18 cellular contexts compared by ENCODE assay signal in the genomic region with DNA sequence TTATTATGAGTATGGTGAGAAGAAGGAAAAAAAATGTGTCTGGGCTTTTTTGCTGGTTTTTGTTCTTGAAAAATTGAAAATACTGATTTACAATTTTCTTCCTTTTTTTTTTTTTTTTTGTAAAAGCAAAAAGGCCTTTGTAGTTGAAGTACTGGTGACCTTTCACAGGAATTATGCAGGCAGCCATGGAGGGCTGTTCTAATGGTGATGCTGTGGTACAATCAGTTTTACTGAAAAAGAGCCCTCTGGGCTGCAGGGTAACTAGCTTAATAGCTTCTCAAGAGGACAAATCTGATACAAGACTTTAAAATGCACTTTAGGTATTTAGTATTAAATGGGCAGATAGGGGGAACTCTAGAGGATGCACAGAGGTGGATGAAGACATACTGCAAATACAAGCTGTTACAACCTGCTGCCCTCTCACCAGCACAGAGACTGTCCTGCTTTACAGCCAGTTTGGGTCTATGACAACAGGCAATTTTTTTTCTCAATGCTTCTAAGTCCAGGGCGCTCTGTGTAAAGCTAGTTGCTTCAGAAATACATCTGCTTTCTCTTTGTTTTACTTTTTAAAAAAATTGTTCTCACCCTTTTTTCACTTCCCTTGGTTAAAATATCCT.
DNase-seq lines count a peak whose midpoint lies in the region; ATAC-seq and TF ChIP-seq lines count a peak whose summit lies in the region.
"Had no signal": no experiment of that assay in that cellular context is flagged by ENCODE, and none has a peak within 500 bp of the region (broad histone marks: within the 10 kb centered on the region; RNA-seq: fewer than 3 reads in every experiment).

No MANE protein-coding gene starts in this region.

- H3K27ac Mint-ChIP-seq in WTC11 = peak overlapping the region; percentile 83
- H3K27ac Mint-ChIP-seq: CD8-positive, alpha-beta memory T cell had no signal

- H3K9me3 ChIP-seq in HUES48 (ENCODE audit: control insufficient read depth, insufficient read depth, low read length) = no peaks in the 10 kb centered on the region
- H3K9me3 ChIP-seq: BE2C, Caco-2 had no signal

- CTCF ChIA-PET in WTC11 (lab: Charles Lee) = interaction anchor here (0.8 to 2.4 kb wide), 4 partner anchors 40 to 296 kb away, joined by 4 to 24 read pairs (median 4); a partner anchor contains a TSS

- peaks cover 19% of the 10 kb centered on the region for H3K36me3 ChIP-seq in HUES48 (ENCODE audit: control insufficient read depth, insufficient read depth, low read length)
- H3K36me3 ChIP-seq: BE2C had no signal

- H3K27me3 Mint-ChIP-seq in WTC11 (ENCODE audit: low read depth) = no peaks in the 10 kb centered on the region
- H3K27me3 Mint-ChIP-seq: CD4-positive, CD25-positive, alpha-beta regulatory T cell; CD8-positive, alpha-beta memory T cell had no signal

- DNase-seq in NCI-H524 (lab: John Stamatoyannopoulos, UW) = peak; percentile 28 to 85
- DNase-seq in WTC11 (ENCODE audit: low spot score) = no peak
- DNase-seq in retina = peak; percentile 2
- DNase-seq in UCSD-AML1 (lab: John Stamatoyannopoulos, UW; ENCODE audit: unreplicated experiment) = no peak
- DNase-seq: ACHN; BE2C; C1 segment of cervical spinal cord; Caco-2; CD4-positive, CD25-positive, alpha-beta regulatory T cell; CD8-positive, alpha-beta memory T cell; DMS79 treated with DMSO at 0.1 percent for 48 hours; GF-D8; GOT3; H9 had no signal

- TF ChIP-seq CTCF in WTC11 (IDR thresholded peaks at IDR 0.05) = no peak

- H3K4me3 ChIP-seq in HUES48 (ENCODE audit: low read depth, low read length) = no peak overlapping the region

- peaks cover 28% of the 10 kb centered on the region for H3K36me3 Mint-ChIP-seq in WTC11
- H3K36me3 Mint-ChIP-seq: CD4-positive, CD25-positive, alpha-beta regulatory T cell; CD8-positive, alpha-beta memory T cell had no signal

- no peaks in the 10 kb centered on the region for H3K9me3 Mint-ChIP-seq in WTC11
- H3K9me3 Mint-ChIP-seq: H9 had no signal

- H3K4me3 Mint-ChIP-seq in WTC11 = no peak overlapping the region
- H3K4me3 Mint-ChIP-seq: CD4-positive, CD25-positive, alpha-beta regulatory T cell; CD8-positive, alpha-beta memory T cell; H9 had no signal

- ATAC-seq in WTC11 (peak; percentile 65), GM18870 (IDR thresholded peaks at IDR 0.05; ENCODE audit: unreplicated experiment) (no peak), HG02610 (IDR thresholded peaks at IDR 0.05; ENCODE audit: unreplicated experiment) (no peak)

- POLR2A ChIA-PET in WTC11 (lab: Charles Lee) = interaction anchor here (0.7 to 2.4 kb wide), 5 partner anchors 10 to 629 kb away, joined by 3 to 14 read pairs (median 4); no protein-coding TSS in a partner anchor

- H3K27ac ChIP-seq in HUES48 (ENCODE audit: low read depth, low read length) = peak overlapping the region; percentile 43
- H3K27ac ChIP-seq: KMS-11 had no signal

- H3K27me3 ChIP-seq in HUES48 (ENCODE audit: control insufficient read depth, insufficient read depth, low read length) = no peaks in the 10 kb centered on the region
- H3K27me3 ChIP-seq: BE2C had no signal

- H3K9ac ChIP-seq in HUES48 (ENCODE audit: low read depth, low read length) = no peak overlapping the region
- H3K9ac ChIP-seq: KMS-11 had no signal

- H3K4me1 ChIP-seq in HUES48 (ENCODE audit: control insufficient read depth, insufficient read depth, low read length) = peaks cover 33% of the 10 kb centered on the region
- H3K4me1 ChIP-seq: BE2C, Caco-2 had no signal

- H3K4me1 Mint-ChIP-seq in WTC11 = peaks cover 51% of the 10 kb centered on the region
- H3K4me1 Mint-ChIP-seq: CD4-positive, CD25-positive, alpha-beta regulatory T cell; CD8-positive, alpha-beta memory T cell had no signal

TF ChIP-seq in WTC11, 78 proteins besides CTCF, POLR2A, EP300 and RAD21:
- TF ChIP-seq, protein P1, sequence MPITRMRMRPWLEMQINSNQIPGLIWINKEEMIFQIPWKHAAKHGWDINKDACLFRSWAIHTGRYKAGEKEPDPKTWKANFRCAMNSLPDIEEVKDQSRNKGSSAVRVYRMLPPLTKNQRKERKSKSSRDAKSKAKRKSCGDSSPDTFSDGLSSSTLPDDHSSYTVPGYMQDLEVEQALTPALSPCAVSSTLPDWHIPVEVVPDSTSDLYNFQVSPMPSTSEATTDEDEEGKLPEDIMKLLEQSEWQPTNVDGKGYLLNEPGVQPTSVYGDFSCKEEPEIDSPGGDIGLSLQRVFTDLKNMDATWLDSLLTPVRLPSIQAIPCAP (CRISPR knock-in tag; IDR thresholded peaks at IDR 0.05) = no peak
- TF ChIP-seq, protein P2, sequence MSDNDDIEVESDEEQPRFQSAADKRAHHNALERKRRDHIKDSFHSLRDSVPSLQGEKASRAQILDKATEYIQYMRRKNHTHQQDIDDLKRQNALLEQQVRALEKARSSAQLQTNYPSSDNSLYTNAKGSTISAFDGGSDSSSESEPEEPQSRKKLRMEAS (CRISPR knock-in tag; IDR thresholded peaks at IDR 0.05) = no peak
- no peak for TF ChIP-seq CREB1 (CRISPR knock-in tag; IDR thresholded peaks at IDR 0.05)
- no peak for TF ChIP-seq TP53 (CRISPR knock-in tag; IDR thresholded peaks at IDR 0.05)
- TF ChIP-seq, protein P3, sequence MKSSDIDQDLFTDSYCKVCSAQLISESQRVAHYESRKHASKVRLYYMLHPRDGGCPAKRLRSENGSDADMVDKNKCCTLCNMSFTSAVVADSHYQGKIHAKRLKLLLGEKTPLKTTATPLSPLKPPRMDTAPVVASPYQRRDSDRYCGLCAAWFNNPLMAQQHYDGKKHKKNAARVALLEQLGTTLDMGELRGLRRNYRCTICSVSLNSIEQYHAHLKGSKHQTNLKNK (CRISPR knock-in tag; IDR thresholded peaks at IDR 0.05) = no peak
- no peak for TF ChIP-seq GRHL2 (CRISPR knock-in tag; IDR thresholded peaks at IDR 0.05; ENCODE audit: insufficient replicate concordance, severe bottlenecking)

Comparison
In these comparisons a context has a peak if more than half of its experiments do, and no peak if none do; other contexts are left out.
1. DNase-seq: peak in NCI-H524 (2 of 2) and retina (single experiment); none in WTC11 (single experiment) and UCSD-AML1 (single experiment).